Comparison of ENCODE assay signal across 14 cellular contexts in genomic region chr9:89474939-89475338, GRCh38. TPM values are rescaled to one million over a fixed set of nuclear protein-coding genes. Genes with fewer than 3 reads are reported as not detected.
DNase-seq lines count a peak whose midpoint lies in the region; ATAC-seq and TF ChIP-seq lines count a peak whose summit lies in the region.
"Had no signal": no experiment of that assay in that cellular context is flagged by ENCODE, and none has a peak within 500 bp of the region (broad histone marks: within the 10 kb centered on the region; RNA-seq: fewer than 3 reads in every experiment).

No MANE protein-coding gene starts in this region.

- no peaks in the 10 kb centered on the region for H3K27me3 ChIP-seq in CD8-positive, alpha-beta memory T cell (ENCODE audit: insufficient read depth, low read length, poor library complexity, severe bottlenecking)
- H3K27me3 ChIP-seq: breast epithelium, suprapubic skin had no signal

- CTCF ChIA-PET in CD8-positive, alpha-beta memory T cell (lab: Charles Lee), result interaction anchor here (0.7 to 6.6 kb wide), 5 partner anchors 12 to 74 kb away, joined by 3 to 29 read pairs (median 3); no protein-coding TSS in a partner anchor

- H3K36me3 Mint-ChIP-seq in CD8-positive, alpha-beta memory T cell, result peaks cover 18 to 90% (median 32%) of the 10 kb centered on the region in 3 donors
- peaks cover 76% of the 10 kb centered on the region for H3K36me3 Mint-ChIP-seq in activated naive CD8-positive, alpha-beta T cell treated with anti-CD3 and anti-CD28 coated beads, Interleukin-2, amount 10 ng/mL, durations not matched to agents 7 days and 5 days
- peaks cover 21% of the 10 kb centered on the region for H3K36me3 Mint-ChIP-seq in natural killer cell treated with Interleukin-12 subunit alpha and Interleukin-12 subunit beta and Interleukin-15 and Interleukin-18, amount 100 ng/mL, for 72 hours

- H3K4me1 ChIP-seq in CD8-positive, alpha-beta memory T cell (ENCODE audit: insufficient read depth, low read length), result peaks cover 91% of the 10 kb centered on the region
- H3K4me1 ChIP-seq: breast epithelium had no signal

- no peaks in the 10 kb centered on the region for H3K27me3 Mint-ChIP-seq in CD8-positive, alpha-beta memory T cell
- no peaks in the 10 kb centered on the region for H3K27me3 Mint-ChIP-seq in activated naive CD8-positive, alpha-beta T cell treated with anti-CD3 and anti-CD28 coated beads, Interleukin-2, amount 10 ng/mL, durations not matched to agents 7 days and 5 days
- no peaks in the 10 kb centered on the region for H3K27me3 Mint-ChIP-seq in natural killer cell treated with Interleukin-12 subunit alpha and Interleukin-12 subunit beta and Interleukin-15 and Interleukin-18, amount 100 ng/mL, for 72 hours

- H3K9me3 Mint-ChIP-seq in CD8-positive, alpha-beta memory T cell, result peaks cover 0 to 3% (median 0%) of the 10 kb centered on the region in 5 donors
- H3K9me3 Mint-ChIP-seq in activated naive CD8-positive, alpha-beta T cell treated with anti-CD3 and anti-CD28 coated beads, Interleukin-2, amount 10 ng/mL, durations not matched to agents 7 days and 5 days, result no peaks in the 10 kb centered on the region
- H3K9me3 Mint-ChIP-seq in natural killer cell treated with Interleukin-12 subunit alpha and Interleukin-12 subunit beta and Interleukin-15 and Interleukin-18, amount 100 ng/mL, for 72 hours, result no peaks in the 10 kb centered on the region

- TF ChIP-seq CTCF in C4-2B (conservative IDR thresholded peaks at IDR 0.05), result no peak

- H3K27ac Mint-ChIP-seq in CD8-positive, alpha-beta memory T cell, result peak overlapping the region in 7 of 8 donors; percentile 87 to 96 (median 92)
- H3K27ac Mint-ChIP-seq in activated naive CD8-positive, alpha-beta T cell treated with anti-CD3 and anti-CD28 coated beads, Interleukin-2, amount 10 ng/mL, durations not matched to agents 7 days and 5 days, result peak overlapping the region; percentile 96
- H3K27ac Mint-ChIP-seq in natural killer cell treated with Interleukin-12 subunit alpha and Interleukin-12 subunit beta and Interleukin-15 and Interleukin-18, amount 100 ng/mL, for 72 hours, result peak overlapping the region; percentile 56 to 87

- peaks cover 17% of the 10 kb centered on the region for H3K36me3 ChIP-seq in CD8-positive, alpha-beta memory T cell (ENCODE audit: insufficient read depth, low read length)
- H3K36me3 ChIP-seq: breast epithelium had no signal

- peak overlapping the region in 6 of 7 donors; percentile 41 to 87 (median 76) for H3K4me3 Mint-ChIP-seq in CD8-positive, alpha-beta memory T cell
- H3K4me3 Mint-ChIP-seq in activated naive CD8-positive, alpha-beta T cell treated with anti-CD3 and anti-CD28 coated beads, Interleukin-2, amount 10 ng/mL, durations not matched to agents 7 days and 5 days, result no peak overlapping the region
- H3K4me3 Mint-ChIP-seq in natural killer cell treated with Interleukin-12 subunit alpha and Interleukin-12 subunit beta and Interleukin-15 and Interleukin-18, amount 100 ng/mL, for 72 hours, result no peak overlapping the region

- peak overlapping the region; percentile 62 for H3K4me3 ChIP-seq in CD8-positive, alpha-beta memory T cell (ENCODE audit: low read length)
- H3K4me3 ChIP-seq: breast epithelium, suprapubic skin had no signal

- peak in 1 of 5 donors; percentile 17 for DNase-seq in CD8-positive, alpha-beta memory T cell
- DNase-seq in activated naive CD8-positive, alpha-beta T cell treated with anti-CD3 and anti-CD28 coated beads, Interleukin-2, amount 10 ng/mL, durations not matched to agents 7 days and 5 days, result peak; percentile 25
- DNase-seq in natural killer cell treated with Interleukin-12 subunit alpha and Interleukin-12 subunit beta and Interleukin-15 and Interleukin-18, amount 100 ng/mL, for 72 hours (ENCODE audit: low spot score), result no peak
- DNase-seq in NCI-H2081 treated with DMSO at 0.1 percent for 48 hours (lab: John Stamatoyannopoulos, UW), result no peak
- DNase-seq in AML-193 (lab: John Stamatoyannopoulos, UW), result no peak
- DNase-seq: activated gamma-delta T cell; effector CD4-positive, alpha-beta T cell; Kasumi-1; NCI-H226 had no signal

- H3K27ac ChIP-seq in C4-2B, result peak overlapping the region; percentile 61
- no peak overlapping the region for H3K27ac ChIP-seq in CD8-positive, alpha-beta memory T cell (ENCODE audit: low read depth, low read length)
- H3K27ac ChIP-seq: suprapubic skin had no signal

- POLR2A ChIA-PET in CD8-positive, alpha-beta memory T cell (lab: Charles Lee), result interaction anchor here (0.7 to 1.5 kb wide), 2 partner anchors 15 to 45 kb away, joined by 3 to 5 read pairs; no protein-coding TSS in a partner anchor
- POLR2A ChIA-PET in activated naive CD8-positive, alpha-beta T cell treated with anti-CD3 and anti-CD28 coated beads, Interleukin-2, amount 10 ng/mL, durations not matched to agents 7 days and 5 days (lab: Charles Lee), result interaction anchor here (0.8 to 1.8 kb wide), 3 partner anchors 9 to 74 kb away, joined by 3 to 5 read pairs (median 4); no protein-coding TSS in a partner anchor

- peaks cover 5% of the 10 kb centered on the region for H3K9me3 ChIP-seq in CD8-positive, alpha-beta memory T cell (ENCODE audit: low read length)
- H3K9me3 ChIP-seq: suprapubic skin had no signal

- peaks cover 93 to 97% (median 94%) of the 10 kb centered on the region in 3 donors for H3K4me1 Mint-ChIP-seq in CD8-positive, alpha-beta memory T cell
- H3K4me1 Mint-ChIP-seq in activated naive CD8-positive, alpha-beta T cell treated with anti-CD3 and anti-CD28 coated beads, Interleukin-2, amount 10 ng/mL, durations not matched to agents 7 days and 5 days, result peaks cover 80% of the 10 kb centered on the region
- peaks cover 64 to 68% of the 10 kb centered on the region in 2 donors for H3K4me1 Mint-ChIP-seq in natural killer cell treated with Interleukin-12 subunit alpha and Interleukin-12 subunit beta and Interleukin-15 and Interleukin-18, amount 100 ng/mL, for 72 hours (ENCODE audit: low read depth in 2 of 2)

- ATAC-seq in activated naive CD8-positive, alpha-beta T cell treated with anti-CD3 and anti-CD28 coated beads, Interleukin-2, amount 10 ng/mL, durations not matched to agents 7 days and 5 days (ENCODE audit: low read depth), result no peak
- no peak for ATAC-seq in natural killer cell treated with Interleukin-12 subunit alpha and Interleukin-12 subunit beta and Interleukin-15 and Interleukin-18, amount 100 ng/mL, for 72 hours
- ATAC-seq in HG03565 (IDR thresholded peaks at IDR 0.05; ENCODE audit: unreplicated experiment), result no peak
- ATAC-seq: activated CD4-positive, CD25-positive, alpha-beta regulatory T cell treated with anti-CD3 and anti-CD28 coated beads, Interleukin-2, amount 50 U/mL, for 24 hours had no signal

RNA-seq across cellular contexts. Expression of gene SEMA4D, which starts 23.0 kb away (rescaled TPM):
- 100 to 1,000 TPM; 238 to 243 TPM for total RNA-seq in CD8-positive, alpha-beta memory T cell
- polyA plus RNA-seq in CD8-positive, alpha-beta memory T cell, result 227 TPM
- 100 to 1,000 TPM; 370 to 391 TPM for total RNA-seq in activated naive CD8-positive, alpha-beta T cell treated with anti-CD3 and anti-CD28 coated beads, Interleukin-2, amount 10 ng/mL, durations not matched to agents 7 days and 5 days
- total RNA-seq in natural killer cell treated with Interleukin-12 subunit alpha and Interleukin-12 subunit beta and Interleukin-15 and Interleukin-18, amount 100 ng/mL, for 72 hours, result 100 to 1,000 TPM; 169 to 237 TPM

Comparison
In these comparisons a context has a peak if more than half of its experiments do, and no peak if none do; other contexts are left out.
1. H3K4me3 Mint-ChIP-seq: peak in CD8-positive, alpha-beta memory T cell (6 of 7); none in activated naive CD8-positive, alpha-beta T cell treated with anti-CD3 and anti-CD28 coated beads, Interleukin-2, amount 10 ng/mL, durations not matched to agents 7 days and 5 days (single experiment) and natural killer cell treated with Interleukin-12 subunit alpha and Interleukin-12 subunit beta and Interleukin-15 and Interleukin-18, amount 100 ng/mL, for 72 hours (single experiment).
2. Peak in every context shown above with its lines, with median percentiles within 50 percentile points of each other: H3K27ac Mint-ChIP-seq.